Comparison of ENCODE assay signal across 1 cellular context in genomic region chr1:110085666-110086065, GRCh38.
TF ChIP-seq lines count a peak whose summit lies in the region.

No MANE protein-coding gene starts in this region.

TF ChIP-seq in K562, 482 proteins besides CTCF, POLR2A, EP300 and RAD21:
- no peak for TF ChIP-seq SMAD2 (IDR thresholded peaks at IDR 0.05; ENCODE audit: low read depth, low read length)
- TF ChIP-seq HBP1 (CRISPR knock-in tag; IDR thresholded peaks at IDR 0.05): 0 out of 2 replicates have a peak, but pooled peaks have one; percentile 33
- no peak for TF ChIP-seq HOXB6 (CRISPR knock-in tag; IDR thresholded peaks at IDR 0.05; ENCODE audit: borderline replicate concordance)
